9 cellular contexts compared by ENCODE assay signal in genomic region chr15:68608206-68608843, GRCh38. TPM values are rescaled to one million over a fixed set of nuclear protein-coding genes. Genes with fewer than 3 reads are reported as not detected.
A peak's percentile ranks its signal among the peaks of the same experiment; 100 is the strongest.
DNase-seq lines count a peak whose midpoint lies in the region; TF ChIP-seq lines count a peak whose summit lies in the region.
"Had no signal": no experiment of that assay in that cellular context is flagged by ENCODE, and none has a peak within 500 bp of the region (broad histone marks: within the 10 kb centered on the region; RNA-seq: fewer than 3 reads in every experiment).

No MANE protein-coding gene starts in this region.

- H3K23ac ChIP-seq in trophoblast cell (ENCODE audit: low read length), result no peak overlapping the region

- DNase-seq in RPMI7951 (ENCODE audit: low read depth) (peak; percentile 69), fibroblast of lung (ENCODE audit: low read depth in 2 of 2) (peak; percentile 51 to 90), lung microvascular endothelial cell (ENCODE audit: low read depth in 2 of 2) (peak; percentile 56 to 63), NCI-H146 (lab: John Stamatoyannopoulos, UW) (no peak), trophoblast cell (no peak), NCI-H524 treated with DMSO at 0.1 percent for 48 hours (lab: John Stamatoyannopoulos, UW) (no peak), NCI-H524 (lab: John Stamatoyannopoulos, UW) (no peak)
- DNase-seq: NCI-H2107 had no signal

- H2AFZ ChIP-seq in fibroblast of lung (ENCODE audit: low read length) (peak overlapping the region; percentile 14), trophoblast cell (ENCODE audit: insufficient read depth, low read length, poor library complexity) (no peak overlapping the region)

- H3K4me3 ChIP-seq in fibroblast of lung (replicated peaks in 1 of 4; ENCODE audit: control extremely low read depth in 1 of 4, insufficient read depth in 1 of 4, low read depth in 3 of 4, low read length in 4 of 4) (no peak overlapping the region), subcutaneous abdominal adipose tissue (ENCODE audit: low read depth in 1 of 5, low read length in 5 of 5) (no peak overlapping the region), trophoblast cell (ENCODE audit: low read depth, low read length) (no peak overlapping the region)

- H3K79me2 ChIP-seq in fibroblast of lung (ENCODE audit: control insufficient read depth, insufficient read depth, low read length), result peaks cover 51% of the 10 kb centered on the region
- H3K79me2 ChIP-seq in trophoblast cell (ENCODE audit: control insufficient read depth, insufficient read depth, low read length, poor library complexity), result no peaks in the 10 kb centered on the region

- no peak overlapping the region for H2BK12ac ChIP-seq in trophoblast cell (ENCODE audit: low read length)

- no peak overlapping the region for H2AK5ac ChIP-seq in trophoblast cell (ENCODE audit: low read length)

- no peak overlapping the region for H2BK5ac ChIP-seq in trophoblast cell (ENCODE audit: low read depth, low read length, poor library complexity)

- H3K4ac ChIP-seq in trophoblast cell (ENCODE audit: low read depth, low read length), result no peak overlapping the region

- no peak overlapping the region for H2BK120ac ChIP-seq in trophoblast cell (ENCODE audit: insufficient read depth, low read length, poor library complexity)

- no peak overlapping the region for H3K14ac ChIP-seq in trophoblast cell (ENCODE audit: low read length)

- H3K9ac ChIP-seq in fibroblast of lung (ENCODE audit: insufficient read depth, low read length) (no peak overlapping the region), subcutaneous abdominal adipose tissue (ENCODE audit: low read length in 5 of 5) (peak overlapping the region in 1 of 5 donors; percentile 44), trophoblast cell (ENCODE audit: low read length) (no peak overlapping the region)

- no peak overlapping the region for H4K12ac ChIP-seq in trophoblast cell (ENCODE audit: low read depth, low read length)

- H4K91ac ChIP-seq in trophoblast cell (ENCODE audit: low read depth, low read length), result no peak overlapping the region

- no peaks in the 10 kb centered on the region for H3K9me3 ChIP-seq in fibroblast of lung (ENCODE audit: control insufficient read depth, insufficient read depth, low read depth, low read length)
- peaks cover 0 to 5% (median 2%) of the 10 kb centered on the region in 5 donors for H3K9me3 ChIP-seq in subcutaneous abdominal adipose tissue (ENCODE audit: control insufficient read depth in 5 of 5, low read length in 5 of 5)
- no peaks in the 10 kb centered on the region for H3K9me3 ChIP-seq in trophoblast cell (ENCODE audit: insufficient read depth, low read depth, low read length)

- H4K20me1 ChIP-seq in fibroblast of lung (ENCODE audit: control insufficient read depth, extremely low read depth, insufficient read depth, low read length), result no peaks in the 10 kb centered on the region

- H3K18ac ChIP-seq in trophoblast cell (ENCODE audit: low read length), result no peak overlapping the region

- no peak overlapping the region for H4K8ac ChIP-seq in trophoblast cell (ENCODE audit: low read depth, low read length)

- no peak overlapping the region for H3K4me2 ChIP-seq in fibroblast of lung (ENCODE audit: extremely low read depth, insufficient read depth, low read length)
- no peak overlapping the region for H3K4me2 ChIP-seq in trophoblast cell (ENCODE audit: low read length)

- no CpG with 5 or more reads among the region's 8 CpGs for WGBS in trophoblast cell (ENCODE audit: extremely low coverage, insufficient coverage, insufficient read length)

- H3K4me1 ChIP-seq in fibroblast of lung (ENCODE audit: control insufficient read depth, extremely low read depth, insufficient read depth, low read length), result peaks cover 32% of the 10 kb centered on the region
- H3K4me1 ChIP-seq in subcutaneous abdominal adipose tissue (ENCODE audit: control insufficient read depth in 5 of 5, insufficient read depth in 5 of 5, low read length in 5 of 5), result peaks cover 24 to 46% (median 37%) of the 10 kb centered on the region in 5 donors
- peaks cover 0 to 3% of the 10 kb centered on the region in 2 experiments for H3K4me1 ChIP-seq in trophoblast cell (ENCODE audit: control insufficient read depth in 1 of 2, insufficient read depth in 2 of 2, low read length in 2 of 2)

- H3K27ac ChIP-seq in fibroblast of lung (ENCODE audit: insufficient read depth, low read length) (peak overlapping the region; percentile 58), subcutaneous abdominal adipose tissue (ENCODE audit: low read depth, low read length) (peak overlapping the region; percentile 78), trophoblast cell (ENCODE audit: low read depth, low read length) (no peak overlapping the region)

- no peak for TF ChIP-seq CTCF in fibroblast of lung (conservative IDR thresholded peaks at IDR 0.05 in 1 of 2, IDR thresholded peaks at IDR 0.05 in 1 of 2; ENCODE audit: low read depth in 1 of 2, low read length in 2 of 2)

- no peaks in the 10 kb centered on the region for H3K27me3 ChIP-seq in fibroblast of lung (ENCODE audit: control insufficient read depth, insufficient read depth, low read length)
- H3K27me3 ChIP-seq in subcutaneous abdominal adipose tissue (ENCODE audit: control insufficient read depth in 5 of 5, insufficient read depth in 4 of 5, low read length in 5 of 5), result no peaks in the 10 kb centered on the region
- H3K27me3 ChIP-seq in trophoblast cell (ENCODE audit: insufficient read depth, low read length), result no peaks in the 10 kb centered on the region

- H3K79me1 ChIP-seq in trophoblast cell (ENCODE audit: low read length), result no peaks in the 10 kb centered on the region

- H3K36me3 ChIP-seq in fibroblast of lung (ENCODE audit: control insufficient read depth, insufficient read depth, low read length), result no peaks in the 10 kb centered on the region
- no peaks in the 10 kb centered on the region for H3K36me3 ChIP-seq in subcutaneous abdominal adipose tissue (ENCODE audit: control insufficient read depth in 5 of 5, insufficient read depth in 5 of 5, low read length in 5 of 5)
- no peaks in the 10 kb centered on the region for H3K36me3 ChIP-seq in trophoblast cell (ENCODE audit: control insufficient read depth in 1 of 2, insufficient read depth in 2 of 2, low read length in 2 of 2)

RNA-seq across cellular contexts. Expression of gene CORO2B, which starts 29.5 kb away (rescaled TPM):
- 5.6 and 5.9 TPM in 2 replicates for total RNA-seq in RPMI7951 (2014; rRNA removed; shearing (Covaris generic))
- 15.7 and 25.3 TPM in 2 replicates for total RNA-seq in fibroblast of lung
- 17.5 and 70.2 TPM in 2 replicates for polyA plus RNA-seq in fibroblast of lung
- 22.1 and 70.4 TPM in 2 replicates for polyA plus RNA-seq in fibroblast of lung (2012)
- 58.7 and 208 TPM in 2 replicates for polyA minus RNA-seq in fibroblast of lung (ENCODE audit: low replicate concordance)
- total RNA-seq in lung microvascular endothelial cell, result 0.20 and 1.3 TPM in 2 replicates
- polyA plus RNA-seq in trophoblast cell (2013), result 0.22 and 0.24 TPM in 2 replicates

Comparison
In these comparisons a context has a peak if more than half of its experiments do, and no peak if none do; other contexts are left out.
1. DNase-seq: peak in RPMI7951 (single experiment), fibroblast of lung (2 of 2) and lung microvascular endothelial cell (2 of 2); none in NCI-H146 (single experiment), trophoblast cell (0 of 2), NCI-H524 treated with DMSO at 0.1 percent for 48 hours (single experiment) and NCI-H524 (0 of 2).